12 cellular contexts compared by ENCODE assay signal in the genomic region with DNA sequence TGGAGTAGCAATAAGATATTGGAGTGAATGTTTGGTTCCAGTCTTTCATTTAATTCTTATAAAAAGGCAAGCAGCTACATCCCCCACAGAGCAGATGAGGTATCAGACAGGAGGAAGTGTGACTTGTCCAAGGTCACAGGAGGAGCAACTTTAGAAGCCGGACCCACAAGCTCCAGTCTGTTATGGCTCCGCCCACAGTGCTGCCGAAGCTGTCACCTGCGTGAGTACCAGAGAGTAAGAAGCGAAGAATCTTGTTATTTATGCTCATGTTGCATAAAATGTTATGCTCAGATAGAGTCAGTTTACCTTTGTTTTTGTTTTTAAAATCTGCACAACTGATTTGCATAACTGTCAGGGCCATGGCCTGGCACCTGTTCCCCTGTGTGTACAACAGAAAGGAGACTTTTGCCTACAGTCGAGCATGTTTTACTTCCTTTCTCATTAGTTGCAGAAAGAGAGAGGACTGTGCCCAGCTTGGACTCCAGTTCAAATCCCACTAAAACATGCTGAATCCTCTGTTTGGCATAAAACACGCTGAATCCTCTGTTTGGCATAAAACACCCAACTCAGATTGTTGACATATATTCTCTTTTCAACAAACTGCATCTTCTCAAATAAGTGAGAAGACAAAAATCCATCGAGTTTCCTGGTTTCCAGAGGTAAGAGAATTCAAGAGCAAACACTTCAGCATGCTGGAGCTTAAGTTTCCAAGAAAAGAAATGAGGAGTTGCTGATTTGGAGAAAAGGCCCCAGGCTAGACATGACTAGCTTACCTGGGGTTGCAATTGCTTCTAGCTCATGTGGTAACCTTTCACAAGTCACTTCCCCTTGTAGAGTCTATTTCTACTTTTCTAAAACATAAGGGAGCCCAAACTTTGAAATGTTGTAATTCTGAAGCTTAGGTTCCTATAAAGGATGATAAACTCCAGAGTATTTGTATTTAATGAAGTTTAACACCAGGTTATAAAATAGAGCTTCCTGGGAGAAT.
DNase-seq lines count a peak whose midpoint lies in the region; ATAC-seq and TF ChIP-seq lines count a peak whose summit lies in the region.
"Had no signal": no experiment of that assay in that cellular context is flagged by ENCODE, and none has a peak within 500 bp of the region (broad histone marks: within the 10 kb centered on the region; RNA-seq: fewer than 3 reads in every experiment).

No MANE protein-coding gene starts in this region.

- TF ChIP-seq CTCF in foreskin fibroblast (IDR thresholded peaks at IDR 0.05; ENCODE audit: low read depth, low read length), result no peak

- H3K4me3 ChIP-seq in foreskin fibroblast (ENCODE audit: low read depth in 1 of 2, low read length in 2 of 2), result no peak overlapping the region

- DNase-seq in SKM-1 (lab: John Stamatoyannopoulos, UW; ENCODE audit: unreplicated experiment), result peak; percentile 41
- DNase-seq in foreskin fibroblast, result no peak
- no peak for DNase-seq in foreskin melanocyte
- no peak for DNase-seq in glomerular visceral epithelial cell (ENCODE audit: extremely low spot score)
- no peak for DNase-seq in Right ventricle myocardium superior
- DNase-seq: activated CD4-positive, CD25-positive, alpha-beta regulatory T cell treated with anti-CD3 and anti-CD28 coated beads, Interleukin-2, amount 50 U/mL, for 72 hours; NCI-H1417 had no signal

- intact Hi-C loops in Right ventricle myocardium superior (cut with DNase I), result loop anchor here (10.0 kb wide), 2 partner anchors 354 to 614 kb away; no protein-coding TSS in a partner anchor

- peak; percentile 46 for ATAC-seq in GM18499 (IDR thresholded peaks at IDR 0.05; ENCODE audit: insufficient read depth, unreplicated experiment)
- peak; percentile 43 for ATAC-seq in GM21423 (IDR thresholded peaks at IDR 0.05; ENCODE audit: unreplicated experiment)
- ATAC-seq in HG03159 (IDR thresholded peaks at IDR 0.05; ENCODE audit: unreplicated experiment), result peak; percentile 65
- ATAC-seq in Right ventricle myocardium superior (ENCODE audit: poor library complexity), result no peak
- ATAC-seq: Panc1, sciatic nerve had no signal
